In genomic region chr2:215635788-215636139, GRCh38 we compare ENCODE assay signal across 1 cellular context.
TF ChIP-seq lines count a peak whose summit lies in the region.

No MANE protein-coding gene starts in this region.

TF ChIP-seq in HepG2, 621 proteins besides CTCF, POLR2A, EP300 and RAD21 (continued from another document and continues in another):
- TF ChIP-seq PAXIP1 (CRISPR knock-in tag; conservative IDR thresholded peaks at IDR 0.05) (no peak), ZNF317 (CRISPR knock-in tag; IDR thresholded peaks at IDR 0.05) (no peak), ZNF878 (CRISPR knock-in tag; IDR thresholded peaks at IDR 0.05) (no peak), HOMEZ (CRISPR knock-in tag; IDR thresholded peaks at IDR 0.05; ENCODE audit: low read depth) (0 out of 2 replicates have a peak, but pooled peaks have one; percentile 68), GRHL1 (CRISPR knock-in tag; conservative IDR thresholded peaks at IDR 0.05) (no peak), ZNF629 (CRISPR knock-in tag; conservative IDR thresholded peaks at IDR 0.05) (0 out of 2 replicates have a peak, but pooled peaks have one; percentile 27), NCOA2 (CRISPR knock-in tag; IDR thresholded peaks at IDR 0.05) (peak; percentile 24; the same call in 1 of the 2 replicates), ZNF512 (CRISPR knock-in tag; IDR thresholded peaks at IDR 0.05) (no peak), HNRNPLL (IDR thresholded peaks at IDR 0.05; ENCODE audit: low read depth, low read length, poor library complexity, severe bottlenecking) (no peak), ZNF331 (CRISPR knock-in tag; IDR thresholded peaks at IDR 0.05) (peak; percentile 49; the same call in 1 of the 2 replicates), TRAFD1 (CRISPR knock-in tag; IDR thresholded peaks at IDR 0.05; ENCODE audit: borderline replicate concordance) (no peak), JDP2 (CRISPR knock-in tag; IDR thresholded peaks at IDR 0.05; ENCODE audit: borderline replicate concordance) (no peak), FOXA3 (CRISPR knock-in tag; IDR thresholded peaks at IDR 0.05) (0 out of 2 replicates have a peak, but pooled peaks have one; percentile 21), ELF1 (CRISPR knock-in tag; IDR thresholded peaks at IDR 0.05) (0 out of 2 replicates have a peak, but pooled peaks have one; percentile 14), SOX5 (CRISPR knock-in tag; IDR thresholded peaks at IDR 0.05; ENCODE audit: borderline replicate concordance) (0 out of 2 replicates have a peak, but pooled peaks have one; percentile 21), MBD4 (IDR thresholded peaks at IDR 0.05; ENCODE audit: borderline replicate concordance, low read length) (no peak), KLF16 (CRISPR knock-in tag; IDR thresholded peaks at IDR 0.05) (0 out of 4 replicates have a peak, but pooled peaks of 1 of the 2 experiments have one; percentile 34), ZBTB43 (CRISPR knock-in tag; conservative IDR thresholded peaks at IDR 0.05) (no peak), POLR2AphosphoS5 (IDR thresholded peaks at IDR 0.05; ENCODE audit: low read depth, low read length) (no peak), THAP11 (CRISPR knock-in tag; IDR thresholded peaks at IDR 0.05) (no peak), HMG20B (CRISPR knock-in tag; conservative IDR thresholded peaks at IDR 0.05) (no peak), ZNF850 (CRISPR knock-in tag; conservative IDR thresholded peaks at IDR 0.05) (no peak), PHF20 (CRISPR knock-in tag; IDR thresholded peaks at IDR 0.05) (no peak), ZNF724P (CRISPR knock-in tag; IDR thresholded peaks at IDR 0.05; ENCODE audit: borderline replicate concordance) (no peak), RELA (CRISPR knock-in tag; IDR thresholded peaks at IDR 0.05) (no peak), ZNF253 (CRISPR knock-in tag; IDR thresholded peaks at IDR 0.05; ENCODE audit: borderline replicate concordance) (no peak), ETV6 (CRISPR knock-in tag; conservative IDR thresholded peaks at IDR 0.05) (no peak), ZNF292 (CRISPR knock-in tag; IDR thresholded peaks at IDR 0.05; ENCODE audit: borderline replicate concordance, low read depth) (no peak), BCL6 (CRISPR knock-in tag; IDR thresholded peaks at IDR 0.05) (0 out of 2 replicates have a peak, but pooled peaks have one; percentile 10), TSC22D2 (CRISPR knock-in tag; IDR thresholded peaks at IDR 0.05; ENCODE audit: borderline replicate concordance) (0 out of 2 replicates have a peak, but pooled peaks have one; percentile 45), YEATS4 (CRISPR knock-in tag; IDR thresholded peaks at IDR 0.05; ENCODE audit: borderline replicate concordance) (no peak), FOXJ3 (CRISPR knock-in tag; IDR thresholded peaks at IDR 0.05; ENCODE audit: borderline replicate concordance) (no peak), MAX (IDR thresholded peaks at IDR 0.05) (no peak), ERF (CRISPR knock-in tag; IDR thresholded peaks at IDR 0.05) (0 out of 2 replicates have a peak, but pooled peaks have one; percentile 42), ZNF652 (CRISPR knock-in tag; IDR thresholded peaks at IDR 0.05; ENCODE audit: borderline replicate concordance, low read depth) (no peak), ZBED4 (CRISPR knock-in tag; IDR thresholded peaks at IDR 0.05; ENCODE audit: borderline replicate concordance) (0 out of 2 replicates have a peak, but pooled peaks have one; percentile 30), BATF2 (CRISPR knock-in tag; IDR thresholded peaks at IDR 0.05) (no peak), LRRFIP1 (CRISPR knock-in tag; conservative IDR thresholded peaks at IDR 0.05) (no peak), ELK4 (CRISPR knock-in tag; IDR thresholded peaks at IDR 0.05; ENCODE audit: borderline replicate concordance) (no peak), ZSCAN31 (CRISPR knock-in tag; IDR thresholded peaks at IDR 0.05; ENCODE audit: low read depth) (no peak)
